Comparison of ENCODE assay signal across 1 cellular context in the genomic region with DNA sequence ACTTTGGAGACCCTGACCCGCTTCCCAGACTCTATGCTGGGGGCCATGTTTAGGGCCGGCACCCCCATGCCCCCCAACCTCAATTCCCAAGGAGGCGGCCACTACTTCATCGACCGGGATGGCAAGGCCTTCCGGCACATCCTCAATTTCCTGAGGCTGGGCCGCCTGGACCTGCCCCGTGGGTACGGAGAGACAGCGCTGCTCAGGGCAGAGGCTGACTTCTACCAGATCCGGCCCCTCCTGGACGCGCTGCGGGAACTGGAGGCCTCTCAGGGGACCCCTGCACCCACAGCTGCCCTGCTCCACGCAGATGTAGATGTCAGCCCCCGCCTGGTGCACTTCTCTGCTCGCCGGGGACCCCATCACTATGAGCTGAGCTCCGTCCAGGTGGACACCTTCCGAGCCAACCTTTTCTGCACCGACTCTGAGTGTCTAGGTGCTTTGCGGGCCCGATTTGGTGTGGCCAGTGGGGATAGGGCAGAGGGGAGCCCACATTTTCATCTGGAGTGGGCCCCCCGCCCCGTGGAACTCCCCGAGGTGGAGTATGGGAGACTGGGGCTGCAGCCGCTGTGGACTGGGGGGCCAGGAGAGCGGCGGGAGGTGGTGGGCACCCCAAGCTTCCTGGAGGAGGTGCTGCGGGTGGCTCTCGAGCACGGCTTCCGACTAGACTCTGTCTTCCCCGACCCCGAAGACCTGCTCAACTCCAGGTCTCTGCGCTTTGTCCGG.
TF ChIP-seq lines count a peak whose summit lies in the region.

No MANE protein-coding gene starts in this region.

TF ChIP-seq in HCT116, 20 proteins besides CTCF, POLR2A, EP300 and RAD21 (continued from another document):
- TF ChIP-seq, protein P1, sequence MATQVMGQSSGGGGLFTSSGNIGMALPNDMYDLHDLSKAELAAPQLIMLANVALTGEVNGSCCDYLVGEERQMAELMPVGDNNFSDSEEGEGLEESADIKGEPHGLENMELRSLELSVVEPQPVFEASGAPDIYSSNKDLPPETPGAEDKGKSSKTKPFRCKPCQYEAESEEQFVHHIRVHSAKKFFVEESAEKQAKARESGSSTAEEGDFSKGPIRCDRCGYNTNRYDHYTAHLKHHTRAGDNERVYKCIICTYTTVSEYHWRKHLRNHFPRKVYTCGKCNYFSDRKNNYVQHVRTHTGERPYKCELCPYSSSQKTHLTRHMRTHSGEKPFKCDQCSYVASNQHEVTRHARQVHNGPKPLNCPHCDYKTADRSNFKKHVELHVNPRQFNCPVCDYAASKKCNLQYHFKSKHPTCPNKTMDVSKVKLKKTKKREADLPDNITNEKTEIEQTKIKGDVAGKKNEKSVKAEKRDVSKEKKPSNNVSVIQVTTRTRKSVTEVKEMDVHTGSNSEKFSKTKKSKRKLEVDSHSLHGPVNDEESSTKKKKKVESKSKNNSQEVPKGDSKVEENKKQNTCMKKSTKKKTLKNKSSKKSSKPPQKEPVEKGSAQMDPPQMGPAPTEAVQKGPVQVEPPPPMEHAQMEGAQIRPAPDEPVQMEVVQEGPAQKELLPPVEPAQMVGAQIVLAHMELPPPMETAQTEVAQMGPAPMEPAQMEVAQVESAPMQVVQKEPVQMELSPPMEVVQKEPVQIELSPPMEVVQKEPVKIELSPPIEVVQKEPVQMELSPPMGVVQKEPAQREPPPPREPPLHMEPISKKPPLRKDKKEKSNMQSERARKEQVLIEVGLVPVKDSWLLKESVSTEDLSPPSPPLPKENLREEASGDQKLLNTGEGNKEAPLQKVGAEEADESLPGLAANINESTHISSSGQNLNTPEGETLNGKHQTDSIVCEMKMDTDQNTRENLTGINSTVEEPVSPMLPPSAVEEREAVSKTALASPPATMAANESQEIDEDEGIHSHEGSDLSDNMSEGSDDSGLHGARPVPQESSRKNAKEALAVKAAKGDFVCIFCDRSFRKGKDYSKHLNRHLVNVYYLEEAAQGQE (IDR thresholded peaks at IDR 0.05; ENCODE audit: low read depth), result no peak
- TF ChIP-seq CBX3 (IDR thresholded peaks at IDR 0.05; ENCODE audit: low read depth), result no peak
- TF ChIP-seq, protein P2, sequence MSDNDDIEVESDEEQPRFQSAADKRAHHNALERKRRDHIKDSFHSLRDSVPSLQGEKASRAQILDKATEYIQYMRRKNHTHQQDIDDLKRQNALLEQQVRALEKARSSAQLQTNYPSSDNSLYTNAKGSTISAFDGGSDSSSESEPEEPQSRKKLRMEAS (IDR thresholded peaks at IDR 0.05), result no peak
- TF ChIP-seq SRF (IDR thresholded peaks at IDR 0.05; ENCODE audit: low read depth), result no peak
- TF ChIP-seq, protein P3, sequence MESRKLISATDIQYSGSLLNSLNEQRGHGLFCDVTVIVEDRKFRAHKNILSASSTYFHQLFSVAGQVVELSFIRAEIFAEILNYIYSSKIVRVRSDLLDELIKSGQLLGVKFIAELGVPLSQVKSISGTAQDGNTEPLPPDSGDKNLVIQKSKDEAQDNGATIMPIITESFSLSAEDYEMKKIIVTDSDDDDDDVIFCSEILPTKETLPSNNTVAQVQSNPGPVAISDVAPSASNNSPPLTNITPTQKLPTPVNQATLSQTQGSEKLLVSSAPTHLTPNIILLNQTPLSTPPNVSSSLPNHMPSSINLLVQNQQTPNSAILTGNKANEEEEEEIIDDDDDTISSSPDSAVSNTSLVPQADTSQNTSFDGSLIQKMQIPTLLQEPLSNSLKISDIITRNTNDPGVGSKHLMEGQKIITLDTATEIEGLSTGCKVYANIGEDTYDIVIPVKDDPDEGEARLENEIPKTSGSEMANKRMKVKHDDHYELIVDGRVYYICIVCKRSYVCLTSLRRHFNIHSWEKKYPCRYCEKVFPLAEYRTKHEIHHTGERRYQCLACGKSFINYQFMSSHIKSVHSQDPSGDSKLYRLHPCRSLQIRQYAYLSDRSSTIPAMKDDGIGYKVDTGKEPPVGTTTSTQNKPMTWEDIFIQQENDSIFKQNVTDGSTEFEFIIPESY (IDR thresholded peaks at IDR 0.05; ENCODE audit: extremely low read depth, insufficient replicate concordance, low read length), result no peak
- TF ChIP-seq CEBPB (IDR thresholded peaks at IDR 0.05; ENCODE audit: low read depth), result no peak
- no peak for TF ChIP-seq POLR2AphosphoS5 (IDR thresholded peaks at IDR 0.05; ENCODE audit: low read depth, low read length)
- no peak for TF ChIP-seq EGR1 (IDR thresholded peaks at IDR 0.05; ENCODE audit: low read depth)
- no peak for TF ChIP-seq SIN3A (IDR thresholded peaks at IDR 0.05; ENCODE audit: low read depth)
- no peak for TF ChIP-seq EZH2 (IDR thresholded peaks at IDR 0.05)
- no peak for TF ChIP-seq ZNF274 (IDR thresholded peaks at IDR 0.05; ENCODE audit: low read depth, low read length)
- TF ChIP-seq ZFX (IDR thresholded peaks at IDR 0.05), result no peak
- no peak for TF ChIP-seq EZH2phosphoT487 (IDR thresholded peaks at IDR 0.05; ENCODE audit: borderline replicate concordance)
- no peak for TF ChIP-seq ELF1 (IDR thresholded peaks at IDR 0.05; ENCODE audit: borderline replicate concordance, low read depth)
- TF ChIP-seq FOSL1 (IDR thresholded peaks at IDR 0.05; ENCODE audit: low read depth), result no peak
